ENCODE assay signal across 1 cellular context in genomic region chr19:16572332-16573211, GRCh38.
TF ChIP-seq lines count a peak whose summit lies in the region.

Gene SLC35E1, minus strand, starts transcription at chr19:16572415. Its CDS starts 51 bp downstream, at chr19:16572364.

TF ChIP-seq in HepG2, 621 proteins besides CTCF, POLR2A, EP300 and RAD21 (continued from another document and continues in another):
- TF ChIP-seq KLF15 (CRISPR knock-in tag; IDR thresholded peaks at IDR 0.05; ENCODE audit: borderline replicate concordance): no peak
- no peak for TF ChIP-seq NCOA5 (CRISPR knock-in tag; IDR thresholded peaks at IDR 0.05)
- TF ChIP-seq MED8 (CRISPR knock-in tag; IDR thresholded peaks at IDR 0.05; ENCODE audit: insufficient replicate concordance): no peak
- TF ChIP-seq ZNF646 (CRISPR knock-in tag; IDR thresholded peaks at IDR 0.05): no peak
- TF ChIP-seq HNRNPH1 (optimal IDR thresholded peaks at IDR 0.05; ENCODE audit: low read depth, low read length): no peak
- peak; percentile 89 for TF ChIP-seq MAZ (IDR thresholded peaks at IDR 0.05; ENCODE audit: borderline replicate concordance, low read depth, low read length)
- TF ChIP-seq MAZ (CRISPR knock-in tag; IDR thresholded peaks at IDR 0.05; ENCODE audit: low read depth): no peak; the same call in none of the 2 replicates
- no peak for TF ChIP-seq DPF2 (CRISPR knock-in tag; IDR thresholded peaks at IDR 0.05; ENCODE audit: borderline replicate concordance, low read depth)
- TF ChIP-seq ZNF451 (CRISPR knock-in tag; IDR thresholded peaks at IDR 0.05): peak; percentile 21; the same call in 1 of the 2 replicates
- TF ChIP-seq WIZ (CRISPR knock-in tag; IDR thresholded peaks at IDR 0.05): 0 out of 2 replicates have a peak, but pooled peaks have one; percentile 66
- no peak for TF ChIP-seq ZNF362 (CRISPR knock-in tag; IDR thresholded peaks at IDR 0.05; ENCODE audit: borderline replicate concordance)
- TF ChIP-seq TSC22D2 (CRISPR knock-in tag; IDR thresholded peaks at IDR 0.05; ENCODE audit: borderline replicate concordance): peak; percentile 48; the same call in 1 of the 2 replicates
- peak; percentile 97 for TF ChIP-seq PHF20 (CRISPR knock-in tag; IDR thresholded peaks at IDR 0.05)
- no peak for TF ChIP-seq ZNF383 (CRISPR knock-in tag; IDR thresholded peaks at IDR 0.05; ENCODE audit: borderline replicate concordance)
- peak; percentile 94 for TF ChIP-seq ZFX (CRISPR knock-in tag; IDR thresholded peaks at IDR 0.05; ENCODE audit: low read depth)
- no peak for TF ChIP-seq ZNF773 (CRISPR knock-in tag; IDR thresholded peaks at IDR 0.05; ENCODE audit: borderline replicate concordance)
- TF ChIP-seq EEA1 (CRISPR knock-in tag; IDR thresholded peaks at IDR 0.05; ENCODE audit: borderline replicate concordance): no peak
- TF ChIP-seq ZNF138 (CRISPR knock-in tag; IDR thresholded peaks at IDR 0.05; ENCODE audit: low read depth): no peak
- TF ChIP-seq YEATS2 (CRISPR knock-in tag; IDR thresholded peaks at IDR 0.05; ENCODE audit: borderline replicate concordance): peak; percentile 94
- TF ChIP-seq THRA (CRISPR knock-in tag; IDR thresholded peaks at IDR 0.05; ENCODE audit: borderline replicate concordance): no peak
- TF ChIP-seq ZNF225 (CRISPR knock-in tag; IDR thresholded peaks at IDR 0.05): 0 out of 2 replicates have a peak, but pooled peaks have one; percentile 18
- TF ChIP-seq ZNF781 (CRISPR knock-in tag; IDR thresholded peaks at IDR 0.05; ENCODE audit: borderline replicate concordance, not compliant biosample characterization): peak; percentile 52
- no peak for TF ChIP-seq ZNF589 (CRISPR knock-in tag; conservative IDR thresholded peaks at IDR 0.05)
- peak; percentile 48 for TF ChIP-seq RARA (CRISPR knock-in tag; IDR thresholded peaks at IDR 0.05)
- no peak for TF ChIP-seq ZBTB33 (CRISPR knock-in tag; IDR thresholded peaks at IDR 0.05)
- no peak for TF ChIP-seq ZNF782 (CRISPR knock-in tag; IDR thresholded peaks at IDR 0.05; ENCODE audit: borderline replicate concordance)
- TF ChIP-seq ZNF672 (CRISPR knock-in tag; IDR thresholded peaks at IDR 0.05): no peak
- peak; percentile 93 for TF ChIP-seq NR2C2 (CRISPR knock-in tag; IDR thresholded peaks at IDR 0.05; ENCODE audit: borderline replicate concordance)
- TF ChIP-seq ZBTB39 (CRISPR knock-in tag; IDR thresholded peaks at IDR 0.05): no peak
- TF ChIP-seq ZNF567 (CRISPR knock-in tag; IDR thresholded peaks at IDR 0.05; ENCODE audit: borderline replicate concordance): 0 out of 2 replicates have a peak, but pooled peaks have one; percentile 87
- peak; percentile 58 for TF ChIP-seq ZNF563 (CRISPR knock-in tag; IDR thresholded peaks at IDR 0.05)
- TF ChIP-seq HIVEP1 (CRISPR knock-in tag; IDR thresholded peaks at IDR 0.05): peak; percentile 76
- TF ChIP-seq RBM39 (IDR thresholded peaks at IDR 0.05; ENCODE audit: low read depth, low read length, poor library complexity, severe bottlenecking): no peak
- TF ChIP-seq IKZF1 (IDR thresholded peaks at IDR 0.05): no peak
- no peak for TF ChIP-seq LCORL (IDR thresholded peaks at IDR 0.05)
- no peak for TF ChIP-seq LCORL (CRISPR knock-in tag; IDR thresholded peaks at IDR 0.05)
- TF ChIP-seq FLYWCH1 (CRISPR knock-in tag; IDR thresholded peaks at IDR 0.05): no peak
- no peak for TF ChIP-seq ZNF570 (CRISPR knock-in tag; IDR thresholded peaks at IDR 0.05; ENCODE audit: borderline replicate concordance)
- TF ChIP-seq MBD4 (IDR thresholded peaks at IDR 0.05; ENCODE audit: borderline replicate concordance, low read length): no peak
- no peak; the same call in 1 of the 2 replicates for TF ChIP-seq CEBPG (CRISPR knock-in tag; IDR thresholded peaks at IDR 0.05)
- TF ChIP-seq ZNF274 (CRISPR knock-in tag; IDR thresholded peaks at IDR 0.05): no peak
- peak; percentile 98 for TF ChIP-seq ZNF777 (CRISPR knock-in tag; IDR thresholded peaks at IDR 0.05)
- no peak for TF ChIP-seq ZBTB46 (CRISPR knock-in tag; IDR thresholded peaks at IDR 0.05; ENCODE audit: borderline replicate concordance)
- peak; percentile 66 for TF ChIP-seq ZBTB38 (CRISPR knock-in tag; IDR thresholded peaks at IDR 0.05)
- TF ChIP-seq ZFP62 (CRISPR knock-in tag; IDR thresholded peaks at IDR 0.05): 0 out of 2 replicates have a peak, but pooled peaks have one; percentile 54
- TF ChIP-seq SP1 (IDR thresholded peaks at IDR 0.05): no peak
- peak; percentile 92 for TF ChIP-seq SP1 (CRISPR knock-in tag; IDR thresholded peaks at IDR 0.05)
- peak; percentile 90 for TF ChIP-seq ELF3 (CRISPR knock-in tag; IDR thresholded peaks at IDR 0.05)
- TF ChIP-seq ZNF775 (CRISPR knock-in tag; IDR thresholded peaks at IDR 0.05; ENCODE audit: borderline replicate concordance): no peak
- no peak for TF ChIP-seq GLMP (CRISPR knock-in tag; IDR thresholded peaks at IDR 0.05; ENCODE audit: borderline replicate concordance)
- peak; percentile 98 for TF ChIP-seq ELF1 (CRISPR knock-in tag; IDR thresholded peaks at IDR 0.05)
- no peak for TF ChIP-seq TCF12 (IDR thresholded peaks at IDR 0.05)
- no peak for TF ChIP-seq TCF12 (CRISPR knock-in tag; IDR thresholded peaks at IDR 0.05)
- peak; percentile 80 for TF ChIP-seq POGZ (CRISPR knock-in tag; IDR thresholded peaks at IDR 0.05)
- TF ChIP-seq SIN3B (IDR thresholded peaks at IDR 0.05; ENCODE audit: low read length): peak; percentile 82; the same call in 1 of the 2 replicates
- TF ChIP-seq SKI (IDR thresholded peaks at IDR 0.05; ENCODE audit: partially characterized antibody): no peak
- TF ChIP-seq ZNF367 (CRISPR knock-in tag; IDR thresholded peaks at IDR 0.05; ENCODE audit: borderline replicate concordance): no peak
- TF ChIP-seq KLF11 (CRISPR knock-in tag; IDR thresholded peaks at IDR 0.05): no peak
- no peak for TF ChIP-seq ZMYM3 (CRISPR knock-in tag; IDR thresholded peaks at IDR 0.05)
- TF ChIP-seq ZNF256 (CRISPR knock-in tag; conservative IDR thresholded peaks at IDR 0.05): peak; percentile 94
- TF ChIP-seq AHR (CRISPR knock-in tag; IDR thresholded peaks at IDR 0.05): 0 out of 2 replicates have a peak, but pooled peaks have one; percentile 77
- TF ChIP-seq NFE2L1 (CRISPR knock-in tag; IDR thresholded peaks at IDR 0.05; ENCODE audit: borderline replicate concordance): no peak
- no peak for TF ChIP-seq ZNF720 (CRISPR knock-in tag; IDR thresholded peaks at IDR 0.05)
